ENCODE assay signal across 10 cellular contexts in the genomic region with DNA sequence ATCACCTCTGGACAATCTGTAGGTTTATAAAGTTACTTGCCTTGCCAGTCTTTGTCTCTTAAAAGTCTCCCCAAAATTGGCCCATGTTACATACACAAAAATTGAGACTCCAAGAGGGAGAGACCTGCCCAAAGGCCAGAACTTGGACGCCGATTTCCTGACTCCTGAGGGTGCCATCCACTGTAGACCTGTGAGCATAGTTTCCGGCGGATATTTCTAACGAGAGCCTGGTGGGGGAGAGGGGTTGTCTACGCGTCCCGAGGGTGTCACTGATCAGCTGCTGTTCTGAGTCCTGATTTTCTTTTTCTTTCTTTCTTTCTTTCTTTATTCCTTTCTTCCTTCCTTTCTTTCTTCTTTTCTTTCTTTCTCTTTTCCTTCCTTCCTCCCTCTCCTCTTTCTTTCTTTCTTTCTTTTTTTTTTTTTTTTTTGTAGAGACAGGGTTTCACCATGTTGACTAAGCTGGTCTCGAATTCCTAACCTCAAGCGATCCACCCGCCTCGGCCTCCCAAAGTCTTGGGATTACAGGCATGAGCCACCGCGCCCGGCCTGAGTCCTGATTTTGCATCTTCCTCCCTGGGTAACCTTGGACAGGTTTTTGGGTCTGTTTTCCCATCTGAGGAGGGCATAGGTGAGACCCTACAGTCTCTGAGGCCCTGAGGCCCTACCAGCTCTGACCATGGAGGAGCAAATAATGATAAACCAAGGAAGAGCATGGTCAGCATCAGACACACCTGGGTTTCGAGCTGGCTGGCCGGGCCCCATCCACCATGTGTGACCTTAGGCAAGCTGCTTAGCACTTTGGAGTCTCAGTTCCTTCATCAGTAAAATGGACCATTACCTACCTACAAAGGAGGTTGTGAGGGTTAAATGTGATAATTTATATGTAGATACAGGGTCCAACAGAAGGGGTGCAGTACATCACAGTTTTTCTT. TPM values are rescaled to one million over a fixed set of nuclear protein-coding genes. Genes with fewer than 3 reads are reported as not detected.
A peak's percentile ranks its signal among the peaks of the same experiment; 100 is the strongest.
DNase-seq lines count a peak whose midpoint lies in the region; ATAC-seq, FAIRE-seq and TF ChIP-seq lines count a peak whose summit lies in the region.
"Had no signal": no experiment of that assay in that cellular context is flagged by ENCODE, and none has a peak within 500 bp of the region (broad histone marks: within the 10 kb centered on the region; RNA-seq: fewer than 3 reads in every experiment).

No MANE protein-coding gene starts in this region.

- H3K9me3 ChIP-seq in CD8-positive, alpha-beta memory T cell (ENCODE audit: low read length): no peaks in the 10 kb centered on the region
- H3K9me3 ChIP-seq in Loucy (ENCODE audit: insufficient read depth, low read depth, low read length): no peaks in the 10 kb centered on the region
- H3K9me3 ChIP-seq in H1 (ENCODE audit: insufficient read depth in 2 of 2, low read depth in 1 of 2, low read length in 1 of 2): no peaks in the 10 kb centered on the region; a peak in 1 of 4 replicates
- no peaks in the 10 kb centered on the region for H3K9me3 ChIP-seq in osteoblast (ENCODE audit: low read depth, low read length)
- H3K9me3 ChIP-seq: prostate gland had no signal

- no peak overlapping the region for H3K27ac ChIP-seq in CD8-positive, alpha-beta memory T cell (ENCODE audit: low read depth, low read length)
- H3K27ac ChIP-seq in H1 (ENCODE audit: low read depth, low read length) (no peak overlapping the region), osteoblast (ENCODE audit: low read depth, low read length) (no peak overlapping the region)

- no peaks in the 10 kb centered on the region for H3F3A ChIP-seq in Loucy (ENCODE audit: low read depth)

- no peak for TF ChIP-seq POLR2A in H1 (IDR thresholded peaks at IDR 0.05; ENCODE audit: control extremely low read depth in 1 of 2, low read depth in 2 of 2, low read length in 2 of 2)

- H3K4me2 ChIP-seq in Loucy (ENCODE audit: low read depth, low read length, poor library complexity, severe bottlenecking): peak overlapping the region; percentile 87
- peak overlapping the region in 1 of 2 experiments; percentile 48; a peak in 2 of 4 replicates for H3K4me2 ChIP-seq in H1 (ENCODE audit: insufficient read depth in 1 of 2, low read depth in 2 of 2, low read length in 2 of 2)
- peak overlapping the region; percentile 76 for H3K4me2 ChIP-seq in osteoblast (ENCODE audit: insufficient read depth, low read length)

- peaks cover 15 to 38% (median 19%) of the 10 kb centered on the region in 3 donors for H3K4me1 Mint-ChIP-seq in CD8-positive, alpha-beta memory T cell

- peaks cover 24% of the 10 kb centered on the region for H4K20me1 ChIP-seq in Loucy (ENCODE audit: insufficient read depth, low read length, poor library complexity, severe bottlenecking)
- peaks cover 4 to 5% of the 10 kb centered on the region in 2 experiments for H4K20me1 ChIP-seq in H1 (replicated peaks in 1 of 2; ENCODE audit: control insufficient read depth in 1 of 2, insufficient read depth in 2 of 2, low read length in 2 of 2)
- H4K20me1 ChIP-seq in osteoblast (ENCODE audit: insufficient read depth, low read length): peaks cover 20% of the 10 kb centered on the region

- peaks cover 22% of the 10 kb centered on the region for H3K4me1 ChIP-seq in CD8-positive, alpha-beta memory T cell (ENCODE audit: insufficient read depth, low read length)
- H3K4me1 ChIP-seq in Loucy (ENCODE audit: insufficient read depth, low read length, poor library complexity, severe bottlenecking) (peaks cover 30% of the 10 kb centered on the region), H1 (replicated peaks in 1 of 4; ENCODE audit: control insufficient read depth in 3 of 4, insufficient read depth in 4 of 4, low read length in 3 of 4) (0 out of 7 replicates have a peak, but pooled peaks cover 0 to 3% (median 0%) of the 10 kb centered on the region in 4 experiments), osteoblast (ENCODE audit: insufficient read depth, low read length) (peaks cover 5% of the 10 kb centered on the region)

- H2BK12ac ChIP-seq in H1 (ENCODE audit: low read depth, low read length): no peak overlapping the region

- no peak overlapping the region for H4K8ac ChIP-seq in H1 (ENCODE audit: extremely low read depth, insufficient read depth, low read length)

- no peak overlapping the region for H2BK15ac ChIP-seq in H1 (ENCODE audit: low read length)

- H3K36me3 Mint-ChIP-seq in CD8-positive, alpha-beta memory T cell: peaks cover 0 to 29% (median 4%) of the 10 kb centered on the region in 3 donors

- peaks cover 2 to 8% of the 10 kb centered on the region in 2 donors for H3K27me3 Mint-ChIP-seq in CD8-positive, alpha-beta memory T cell

- WGBS in H1 (ENCODE audit: extremely low coverage in 1 of 2, insufficient coverage in 1 of 2, insufficient read length in 1 of 2, insufficient replicate concordance in 2 of 2, low coverage in 1 of 2, low lambda C conversion rate in 2 of 2, missing lambda C conversion rate in 1 of 2), 2 experiments: 94% methylated on average over 10 of the region's 17 CpGs; no CpG with 5 or more reads in 1 of the 2 experiments

- POLR2A ChIA-PET in CD8-positive, alpha-beta memory T cell (lab: Charles Lee): interaction anchor here (0.7 to 2.4 kb wide), 4 partner anchors 22 to 330 kb away, joined by 3 to 10 read pairs (median 4); no protein-coding TSS in a partner anchor
- POLR2A ChIA-PET in H1 (lab: Charles Lee; ENCODE audit: partially characterized antibody): interaction anchor here (1.5 to 3.0 kb wide), 2 partner anchors 10 to 296 kb away, joined by 6 to 16 read pairs; a partner anchor contains a TSS

- H3K56ac ChIP-seq in H1 (replicated peaks; ENCODE audit: insufficient read length, low read depth, low read length): no peak overlapping the region

- no peak overlapping the region for H3K14ac ChIP-seq in H1 (ENCODE audit: insufficient read length)

- no peak overlapping the region for H3K23ac ChIP-seq in H1 (ENCODE audit: insufficient read length)

- H3K9ac ChIP-seq in Loucy (ENCODE audit: low read depth, low read length, poor library complexity, severe bottlenecking) (peak overlapping the region; percentile 11), H1 (replicated peaks in 1 of 4; ENCODE audit: extremely low read depth in 1 of 4, low read depth in 3 of 4, low read length in 3 of 4) (no peak overlapping the region)

- H3K4ac ChIP-seq in H1 (replicated peaks; ENCODE audit: insufficient read length, low read depth, low read length): no peak overlapping the region

- no peak overlapping the region for H2BK20ac ChIP-seq in H1 (ENCODE audit: low read length)

- H2AK5ac ChIP-seq in H1 (ENCODE audit: low read depth, low read length): no peak overlapping the region

- no peaks in the 10 kb centered on the region for H3K27me3 ChIP-seq in CD8-positive, alpha-beta memory T cell (ENCODE audit: insufficient read depth, low read length, poor library complexity, severe bottlenecking)
- H3K27me3 ChIP-seq in Loucy (ENCODE audit: insufficient read depth, low read length, poor library complexity, severe bottlenecking) (no peaks in the 10 kb centered on the region), H1 (replicated peaks in 1 of 4; ENCODE audit: control insufficient read depth in 3 of 4, extremely low read depth in 1 of 4, insufficient read depth in 3 of 4, low read length in 3 of 4) (no peaks in the 10 kb centered on the region), osteoblast (ENCODE audit: insufficient read depth, low read length) (no peaks in the 10 kb centered on the region)

- no peak for TF ChIP-seq EP300 in H1 (IDR thresholded peaks at IDR 0.05; ENCODE audit: borderline replicate concordance in 1 of 2, low read depth in 2 of 2, low read length in 2 of 2)

- TF ChIP-seq CTCF in Loucy (conservative IDR thresholded peaks at IDR 0.05; ENCODE audit: low read length) (no peak), H1 (IDR thresholded peaks at IDR 0.05; ENCODE audit: control extremely low read depth in 1 of 3, insufficient read depth in 1 of 3, low read depth in 1 of 3, low read length in 3 of 3) (no peak), osteoblast (IDR thresholded peaks at IDR 0.05; ENCODE audit: extremely low read depth, low read depth, low read length) (no peak)

- no peaks in the 10 kb centered on the region for H3K36me3 ChIP-seq in CD8-positive, alpha-beta memory T cell (ENCODE audit: insufficient read depth, low read length)
- H3K36me3 ChIP-seq in Loucy (ENCODE audit: insufficient read depth, low read length): peaks cover 5% of the 10 kb centered on the region; the same call in 1 of the 2 replicates
- H3K36me3 ChIP-seq in H1 (ENCODE audit: control insufficient read depth in 2 of 4, insufficient read depth in 4 of 4, low read length in 3 of 4): peaks cover 0 to 9% (median 7%) of the 10 kb centered on the region in 4 experiments; a peak in 5 of 8 replicates
- peaks cover 20% of the 10 kb centered on the region for H3K36me3 ChIP-seq in osteoblast (ENCODE audit: insufficient read depth, low read length)
- H3K36me3 ChIP-seq: prostate gland had no signal

- no peak overlapping the region for H2BK5ac ChIP-seq in H1 (ENCODE audit: low read depth, low read length)

- H2BK120ac ChIP-seq in H1 (replicated peaks; ENCODE audit: low read depth, low read length): no peak overlapping the region

- CTCF ChIA-PET in CD8-positive, alpha-beta memory T cell (lab: Charles Lee): interaction anchor here (0.6 to 6.2 kb wide), 30 partner anchors 8 to 229 kb away, joined by 3 to 96 read pairs (median 4); a partner anchor contains a TSS
- CTCF ChIA-PET in H1 (lab: Charles Lee; ENCODE audit: partially characterized antibody): interaction anchor here (0.7 to 6.0 kb wide), 17 partner anchors 10 to 194 kb away, joined by 3 to 75 read pairs (median 4); a partner anchor contains a TSS

- H3K27ac Mint-ChIP-seq in CD8-positive, alpha-beta memory T cell: peak overlapping the region in 2 of 8 donors; percentile 17 to 43

- peaks cover 2% of the 10 kb centered on the region; the same call in 1 of the 2 replicates for H3K79me1 ChIP-seq in H1 (ENCODE audit: low read depth, low read length)

- peak overlapping the region in 4 of 7 donors; percentile 11 to 69 (median 48) for H3K4me3 Mint-ChIP-seq in CD8-positive, alpha-beta memory T cell

- no peak for FAIRE-seq in H1 (lab: Jason Lieb, UNC)
- FAIRE-seq: colon had no signal

- no peaks in the 10 kb centered on the region for H3K9me2 ChIP-seq in Loucy (replicated peaks; ENCODE audit: low read depth, low read length)

- peaks cover 40% of the 10 kb centered on the region for H3K79me2 ChIP-seq in Loucy (ENCODE audit: insufficient read depth, low read length)
- peaks cover 7 to 30% of the 10 kb centered on the region in 2 experiments; a peak in 3 of 4 replicates for H3K79me2 ChIP-seq in H1 (ENCODE audit: control insufficient read depth in 1 of 2, insufficient read depth in 2 of 2, low read length in 2 of 2)
- H3K79me2 ChIP-seq in osteoblast (ENCODE audit: insufficient read depth, low read length): peaks cover 40% of the 10 kb centered on the region

- H3K23me2 ChIP-seq in H1 (ENCODE audit: low read depth, low read length): 0 out of 2 replicates have a peak, but pooled peaks cover 3% of the 10 kb centered on the region

- H3K18ac ChIP-seq in H1 (ENCODE audit: extremely low read depth, low read length): no peak overlapping the region

- no peak overlapping the region for H4K91ac ChIP-seq in H1 (replicated peaks; ENCODE audit: insufficient read length, low read length)

- H3K9me3 Mint-ChIP-seq in CD8-positive, alpha-beta memory T cell: no peaks in the 10 kb centered on the region

- H2AFZ ChIP-seq in Loucy (ENCODE audit: low read length) (peak overlapping the region; percentile 61), H1 (ENCODE audit: low read length) (peak overlapping the region; percentile 64; the same call in 1 of the 2 replicates), osteoblast (ENCODE audit: low read length) (peak overlapping the region; percentile 89)

- DNase-seq in CD8-positive, alpha-beta memory T cell: no peak
- no peak for DNase-seq in H1 (ENCODE audit: low read depth in 1 of 2, low spot score in 2 of 2)
- DNase-seq in osteoblast (ENCODE audit: insufficient read length, low spot score, missing footprints): peak; percentile 44
- DNase-seq in NCI-H446 (lab: John Stamatoyannopoulos, UW): no peak
- DNase-seq in NCI-H1092 (lab: John Stamatoyannopoulos, UW): no peak
- no peak for DNase-seq in MV-4-11 (lab: John Stamatoyannopoulos, UW)

- H4K5ac ChIP-seq in H1 (ENCODE audit: insufficient read length, low read depth, low read length): no peak overlapping the region

- ATAC-seq in HG03135 (IDR thresholded peaks at IDR 0.05; ENCODE audit: unreplicated experiment): no peak

- TF ChIP-seq RAD21 in H1 (IDR thresholded peaks at IDR 0.05 in 1 of 2, conservative IDR thresholded peaks at IDR 0.05 in 1 of 2; ENCODE audit: low read depth in 2 of 2, low read length in 2 of 2): no peak

- H3K4me3 ChIP-seq in CD8-positive, alpha-beta memory T cell (ENCODE audit: low read length): no peak overlapping the region
- H3K4me3 ChIP-seq in Loucy (ENCODE audit: low read length, poor library complexity, severe bottlenecking): peak overlapping the region; percentile 98
- peak overlapping the region in 1 of 4 experiments; percentile 95; a peak in 2 of 8 replicates for H3K4me3 ChIP-seq in H1 (ENCODE audit: extremely low read depth in 1 of 4, insufficient read depth in 2 of 4, low read depth in 3 of 4, low read length in 4 of 4)
- H3K4me3 ChIP-seq in osteoblast (ENCODE audit: insufficient read depth, low read length): no peak overlapping the region

RNA-seq across cellular contexts. Expression of a gene that starts 1.0 kb away (rescaled TPM):
- 10 to 100 TPM; 39.9 to 42.0 TPM for total RNA-seq in CD8-positive, alpha-beta memory T cell
- polyA plus RNA-seq in CD8-positive, alpha-beta memory T cell: 18.0 TPM
- 46.1 and 47.9 TPM in 2 replicates for total RNA-seq in H1 (2021; fragmentation: NEBNext Ultra II Directional; extraction: Animal tissue kit (Norgen Biotek cat#: 25700))
- polyA plus RNA-seq in H1 (2011; rRNA removed): 16.5 and 19.6 TPM in 2 replicates
- polyA plus RNA-seq in H1 (2011; cell fraction: cytosol; rRNA removed): 32.0 TPM
- polyA plus RNA-seq in H1 (2011; cell fraction: nucleus; rRNA removed): 22.5 TPM
- polyA plus RNA-seq in H1 (2012, experiment 1 of 2): 30.6 to 59.0 TPM (median 33.4 TPM) in 4 replicates
- polyA plus RNA-seq in H1 (2012, experiment 2 of 2): 4.8 TPM
- 35.0 TPM for polyA plus RNA-seq in H1 (2013, experiment 1 of 2)
- polyA plus RNA-seq in H1 (2013, experiment 2 of 2): 30.6 TPM
- polyA minus RNA-seq in H1 (2011; rRNA and poly(A)+ RNA removed): 17.6 and 18.9 TPM in 2 replicates
- polyA minus RNA-seq in H1 (2011; cell fraction: cytosol; rRNA and poly(A)+ RNA removed): 8.6 TPM
- 30.1 TPM for polyA minus RNA-seq in H1 (2011; cell fraction: nucleus; rRNA and poly(A)+ RNA removed)
- total RNA-seq in osteoblast: 21.4 and 24.2 TPM in 2 replicates

RNA-seq across cellular contexts. Expression of a gene that starts 45.8 kb away (rescaled TPM):
- 1 to 10 TPM; 2.3 to 2.7 TPM for total RNA-seq in CD8-positive, alpha-beta memory T cell
- 1.1 TPM for polyA plus RNA-seq in CD8-positive, alpha-beta memory T cell
- 7.6 and 8.5 TPM in 2 replicates for total RNA-seq in H1 (2021; fragmentation: NEBNext Ultra II Directional; extraction: Animal tissue kit (Norgen Biotek cat#: 25700))
- polyA plus RNA-seq in H1 (2011; rRNA removed): 7.1 and 10.4 TPM in 2 replicates
- polyA plus RNA-seq in H1 (2011; cell fraction: cytosol; rRNA removed): 10.4 TPM
- 19.7 TPM for polyA plus RNA-seq in H1 (2011; cell fraction: nucleus; rRNA removed)
- polyA plus RNA-seq in H1 (2012, experiment 1 of 2): 7.4 to 9.0 TPM (median 8.4 TPM) in 4 replicates
- polyA plus RNA-seq in H1 (2012, experiment 2 of 2): 5.3 TPM
- polyA plus RNA-seq in H1 (2013, experiment 1 of 2): 5.0 TPM
- polyA plus RNA-seq in H1 (2013, experiment 2 of 2): 4.8 TPM
- 7.3 and 9.5 TPM in 2 replicates for polyA minus RNA-seq in H1 (2011; rRNA and poly(A)+ RNA removed)
- polyA minus RNA-seq in H1 (2011; cell fraction: cytosol; rRNA and poly(A)+ RNA removed): 5.0 TPM
- 7.9 TPM for polyA minus RNA-seq in H1 (2011; cell fraction: nucleus; rRNA and poly(A)+ RNA removed)
- 8.7 and 9.1 TPM in 2 replicates for total RNA-seq in osteoblast

RNA-seq across cellular contexts. Expression of a gene that starts 46.0 kb away (rescaled TPM):
- 10 to 100 TPM; 46.6 to 47.3 TPM for total RNA-seq in CD8-positive, alpha-beta memory T cell
- 66.6 TPM for polyA plus RNA-seq in CD8-positive, alpha-beta memory T cell
- 23.2 and 24.5 TPM in 2 replicates for total RNA-seq in H1 (2021; fragmentation: NEBNext Ultra II Directional; extraction: Animal tissue kit (Norgen Biotek cat#: 25700))
- 25.5 and 43.1 TPM in 2 replicates for polyA plus RNA-seq in H1 (2011; rRNA removed)
- 45.3 TPM for polyA plus RNA-seq in H1 (2011; cell fraction: cytosol; rRNA removed)
- 16.3 TPM for polyA plus RNA-seq in H1 (2011; cell fraction: nucleus; rRNA removed)
- 27.5 to 44.4 TPM (median 35.7 TPM) in 4 replicates for polyA plus RNA-seq in H1 (2012, experiment 1 of 2)
- 28.9 TPM for polyA plus RNA-seq in H1 (2012, experiment 2 of 2)
- polyA plus RNA-seq in H1 (2013, experiment 1 of 2): 35.8 TPM
- 35.5 TPM for polyA plus RNA-seq in H1 (2013, experiment 2 of 2)
- 7.4 and 9.9 TPM in 2 replicates for polyA minus RNA-seq in H1 (2011; rRNA and poly(A)+ RNA removed)
- 5.1 TPM for polyA minus RNA-seq in H1 (2011; cell fraction: cytosol; rRNA and poly(A)+ RNA removed)
- polyA minus RNA-seq in H1 (2011; cell fraction: nucleus; rRNA and poly(A)+ RNA removed): 15.9 TPM
- 10.5 and 12.4 TPM in 2 replicates for total RNA-seq in osteoblast
